2 cellular contexts compared by ENCODE assay signal in genomic region chr5:72455477-72455876, GRCh38.
TF ChIP-seq lines count a peak whose summit lies in the region.

No MANE protein-coding gene starts in this region.

TF ChIP-seq in K562, 482 proteins besides CTCF, POLR2A, EP300 and RAD21 (continued from another document):
- TF ChIP-seq CXXC5 (CRISPR knock-in tag; IDR thresholded peaks at IDR 0.05): peak; percentile 29; the same call in 1 of the 2 replicates
- no peak for TF ChIP-seq NFXL1 (CRISPR knock-in tag; IDR thresholded peaks at IDR 0.05)
- no peak for TF ChIP-seq ILF3 (IDR thresholded peaks at IDR 0.05; ENCODE audit: borderline replicate concordance)
- TF ChIP-seq ZNF76 (CRISPR knock-in tag; IDR thresholded peaks at IDR 0.05; ENCODE audit: borderline replicate concordance): no peak
- TF ChIP-seq ARHGAP35 (IDR thresholded peaks at IDR 0.05; ENCODE audit: partially characterized antibody): no peak
- TF ChIP-seq KLF6 (CRISPR knock-in tag; IDR thresholded peaks at IDR 0.05; ENCODE audit: borderline replicate concordance): no peak
- 0 out of 2 replicates have a peak, but pooled peaks have one; percentile 11 for TF ChIP-seq CEBPG (CRISPR knock-in tag; IDR thresholded peaks at IDR 0.05)
- TF ChIP-seq CEBPG (tag; conservative IDR thresholded peaks at IDR 0.05 in 1 of 2, IDR thresholded peaks at IDR 0.05 in 1 of 2): peak in 1 of 2 experiments; percentile 61; a peak in 2 of 4 replicates
- TF ChIP-seq L3MBTL2 (IDR thresholded peaks at IDR 0.05): peak; percentile 33; the same call in 1 of the 2 replicates
TF ChIP-seq in K562: peak in this region for 7.

TF ChIP-seq in HEK293T, 16 proteins besides CTCF, POLR2A, EP300 and RAD21 (continued from another document):
- TF ChIP-seq PKNOX1 (IDR thresholded peaks at IDR 0.05) (no peak), CTBP1 (IDR thresholded peaks at IDR 0.05; ENCODE audit: borderline replicate concordance) (no peak), ZNF384 (IDR thresholded peaks at IDR 0.05) (no peak), ELF4 (IDR thresholded peaks at IDR 0.05) (no peak), ARNT (IDR thresholded peaks at IDR 0.05) (no peak), FOXK2 (IDR thresholded peaks at IDR 0.05) (no peak), HDGF (IDR thresholded peaks at IDR 0.05; ENCODE audit: borderline replicate concordance) (no peak), SP1 (IDR thresholded peaks at IDR 0.05) (no peak), NFRKB (IDR thresholded peaks at IDR 0.05) (no peak), TARDBP (IDR thresholded peaks at IDR 0.05) (no peak), FOXA1 (IDR thresholded peaks at IDR 0.05) (no peak), L3MBTL2 (conservative IDR thresholded peaks at IDR 0.05) (no peak), FOXM1 (IDR thresholded peaks at IDR 0.05; ENCODE audit: borderline replicate concordance) (no peak), LEF1 (IDR thresholded peaks at IDR 0.05; ENCODE audit: borderline replicate concordance) (no peak)
